1 cellular context compared by ENCODE assay signal in genomic region chr12:120988658-120989057, GRCh38.
TF ChIP-seq lines count a peak whose summit lies in the region.

No MANE protein-coding gene starts in this region.

TF ChIP-seq in H1, 55 proteins besides CTCF, POLR2A, EP300 and RAD21:
- no peak for TF ChIP-seq CHD2 (IDR thresholded peaks at IDR 0.05; ENCODE audit: low read length)
- no peak for TF ChIP-seq TAF1 (IDR thresholded peaks at IDR 0.05; ENCODE audit: low read depth, low read length)
- no peak for TF ChIP-seq CTBP2 (IDR thresholded peaks at IDR 0.05; ENCODE audit: borderline replicate concordance, insufficient read depth, insufficient read length, low read length)
- TF ChIP-seq CBX8 (IDR thresholded peaks at IDR 0.05; ENCODE audit: borderline replicate concordance, low read depth, low read length) = no peak
- no peak for TF ChIP-seq KDM1A (IDR thresholded peaks at IDR 0.05; ENCODE audit: borderline replicate concordance, low read length)
- no peak for TF ChIP-seq KDM4A (IDR thresholded peaks at IDR 0.05; ENCODE audit: low read depth, low read length, severe bottlenecking)
- TF ChIP-seq NRF1 (IDR thresholded peaks at IDR 0.05; ENCODE audit: low read depth, low read length) = no peak
